16 cellular contexts compared by ENCODE assay signal in genomic region chr7:101486764-101487458, GRCh38.
DNase-seq lines count a peak whose midpoint lies in the region; ATAC-seq, FAIRE-seq and TF ChIP-seq lines count a peak whose summit lies in the region.
"Had no signal": no experiment of that assay in that cellular context is flagged by ENCODE, and none has a peak within 500 bp of the region (broad histone marks: within the 10 kb centered on the region; RNA-seq: fewer than 3 reads in every experiment).

No MANE protein-coding gene starts in this region.

- no peak overlapping the region for H2BK120ac ChIP-seq in IMR-90 (ENCODE audit: low read depth, low read length)

- FAIRE-seq in urothelium cell line (lab: Jason Lieb, UNC): no peak
- FAIRE-seq: D721Med had no signal

- BruUV-seq in IMR-90 (replicated peaks; lab: Mats Ljungman, UMichigan): no TSS peak

- no peak for TF ChIP-seq POLR2A in IMR-90 (IDR thresholded peaks at IDR 0.05; ENCODE audit: low read depth, low read length)

- dilution Hi-C loops in IMR-90 (cut with HindIII; ENCODE audit: low sequenced_read_pairs, unreplicated experiment): no loop called here

- H3K4me1 ChIP-seq in IMR-90 (ENCODE audit: control insufficient read depth, insufficient read depth, low read length): no peaks in the 10 kb centered on the region
- peaks cover 12% of the 10 kb centered on the region for H3K4me1 ChIP-seq in mesodermal cell (ENCODE audit: control insufficient read depth, insufficient read depth, low read length, poor library complexity, severe bottlenecking)
- no peaks in the 10 kb centered on the region for H3K4me1 ChIP-seq in foreskin keratinocyte
- H3K4me1 ChIP-seq: parathyroid adenoma had no signal

- no peak overlapping the region for H3K4me3 ChIP-seq in IMR-90 (ENCODE audit: insufficient read depth, low read depth, low read length)
- no peak overlapping the region for H3K4me3 ChIP-seq in mesodermal cell (ENCODE audit: extremely low read depth, insufficient read depth, low read length, poor library complexity, severe bottlenecking)

- no peaks in the 10 kb centered on the region for H3K9me1 ChIP-seq in IMR-90 (ENCODE audit: insufficient read depth, low read length)

- H3K27ac Mint-ChIP-seq in brain: peak overlapping the region in 3 of 5 experiments; percentile 63 to 81 (median 76)
- H3K27ac Mint-ChIP-seq: activated CD4-positive, alpha-beta memory T cell treated with anti-CD3 and anti-CD28 coated beads, Interleukin-2, amount 10 ng/mL, durations not matched to agents 7 days and 5 days; activated T-helper 1 cell treated with anti-CD3 and anti-CD28 coated beads, Interleukin-12 subunit alpha, Interleukin-12 subunit beta, Interleukin-2, Interleukin-4 antibody, amounts not matched to agents 30 ng/mL and 10 ng/mL and 1 ng/mL, durations not matched to agents 14 hours and 24 hours and 36 hours; B cell had no signal

- intact Hi-C loops in IMR-90 (cut with micrococcal nuclease): no loop called here

- peak overlapping the region in 1 of 5 experiments; percentile 32 for H3K4me3 Mint-ChIP-seq in brain
- H3K4me3 Mint-ChIP-seq: activated CD4-positive, alpha-beta memory T cell treated with anti-CD3 and anti-CD28 coated beads, Interleukin-2, amount 10 ng/mL, durations not matched to agents 7 days and 5 days; activated T-helper 1 cell treated with anti-CD3 and anti-CD28 coated beads, Interleukin-12 subunit alpha, Interleukin-12 subunit beta, Interleukin-2, Interleukin-4 antibody, amounts not matched to agents 30 ng/mL and 10 ng/mL and 1 ng/mL, durations not matched to agents 14 hours and 24 hours and 36 hours; B cell had no signal

- POLR2A ChIA-PET in IMR-90 (lab: Charles Lee; ENCODE audit: unreplicated experiment): no interaction called here

- no peak overlapping the region for H3K56ac ChIP-seq in IMR-90 (ENCODE audit: extremely low read depth, insufficient read depth, low read length)

- no peak overlapping the region for H2BK15ac ChIP-seq in IMR-90 (ENCODE audit: low read depth, low read length)

- no peak overlapping the region for H3K4me2 ChIP-seq in IMR-90 (ENCODE audit: low read depth, low read length)

- no peak overlapping the region for H3K14ac ChIP-seq in IMR-90 (replicated peaks; ENCODE audit: low read depth, low read length)

- no peaks in the 10 kb centered on the region for H3K36me3 Mint-ChIP-seq in brain

- no peak overlapping the region for H2BK5ac ChIP-seq in IMR-90 (ENCODE audit: low read depth, low read length, poor library complexity, severe bottlenecking)

- no peak overlapping the region for H3K4ac ChIP-seq in IMR-90 (ENCODE audit: low read depth, low read length)

- no peak overlapping the region for H2AK5ac ChIP-seq in IMR-90 (ENCODE audit: low read depth, low read length)

- DNase-seq in IMR-90: no peak
- peak; percentile 47 for DNase-seq in urothelium cell line (ENCODE audit: low spot score)
- DNase-seq in GDM1 (lab: John Stamatoyannopoulos, UW): no peak
- DNase-seq in NK-92 (lab: John Stamatoyannopoulos, UW; ENCODE audit: unreplicated experiment): no peak
- no peak for DNase-seq in foreskin keratinocyte
- DNase-seq: activated CD4-positive, alpha-beta memory T cell treated with anti-CD3 and anti-CD28 coated beads, Interleukin-2, amount 10 ng/mL, durations not matched to agents 7 days and 5 days; cerebellar nuclear complex; midbrain; NCI-H1694; NCI-H446 treated with DMSO at 0.1 percent for 48 hours had no signal

- H3K9me3 ChIP-seq in IMR-90 (ENCODE audit: control insufficient read depth, insufficient read depth, low read length) (no peaks in the 10 kb centered on the region), mesodermal cell (ENCODE audit: control insufficient read depth, low read length) (no peaks in the 10 kb centered on the region)

- no peaks in the 10 kb centered on the region for H3K79me1 ChIP-seq in IMR-90 (ENCODE audit: low read depth in 1 of 2, low read length in 2 of 2)

- H3K27me3 ChIP-seq in IMR-90 (ENCODE audit: control insufficient read depth, insufficient read depth, low read length) (peaks cover 32% of the 10 kb centered on the region), foreskin keratinocyte (peaks cover 17% of the 10 kb centered on the region)

- no peak overlapping the region for H2BK20ac ChIP-seq in IMR-90 (ENCODE audit: low read depth, low read length)

- ATAC-seq in IMR-90 (ENCODE audit: low read depth): no peak
- ATAC-seq in foreskin keratinocyte: no peak

- TF ChIP-seq CTCF in IMR-90 (conservative IDR thresholded peaks at IDR 0.05; ENCODE audit: low read depth, low read length) (no peak), brain (conservative IDR thresholded peaks at IDR 0.05) (no peak), foreskin keratinocyte (conservative IDR thresholded peaks at IDR 0.05) (no peak)

- no peak overlapping the region for H3K27ac ChIP-seq in IMR-90 (ENCODE audit: insufficient read depth, low read length)
- peak overlapping the region; percentile 80 for H3K27ac ChIP-seq in mesodermal cell (ENCODE audit: low read depth, low read length, severe bottlenecking)
- H3K27ac ChIP-seq in foreskin keratinocyte: no peak overlapping the region
- H3K27ac ChIP-seq: parathyroid adenoma had no signal

- H4K8ac ChIP-seq in IMR-90 (ENCODE audit: low read depth in 2 of 2, low read length in 2 of 2): no peak overlapping the region

- H3K9me3 Mint-ChIP-seq in brain: peaks cover 0 to 3% (median 0%) of the 10 kb centered on the region in 5 experiments
- H3K9me3 Mint-ChIP-seq: activated CD4-positive, alpha-beta memory T cell treated with anti-CD3 and anti-CD28 coated beads, Interleukin-2, amount 10 ng/mL, durations not matched to agents 7 days and 5 days; activated T-helper 1 cell treated with anti-CD3 and anti-CD28 coated beads, Interleukin-12 subunit alpha, Interleukin-12 subunit beta, Interleukin-2, Interleukin-4 antibody, amounts not matched to agents 30 ng/mL and 10 ng/mL and 1 ng/mL, durations not matched to agents 14 hours and 24 hours and 36 hours had no signal

- no peaks in the 10 kb centered on the region for H4K20me1 ChIP-seq in IMR-90 (ENCODE audit: insufficient read depth, low read length)

- H3K4me1 Mint-ChIP-seq in brain: peaks cover 17% of the 10 kb centered on the region
- H3K4me1 Mint-ChIP-seq: activated CD4-positive, alpha-beta memory T cell treated with anti-CD3 and anti-CD28 coated beads, Interleukin-2, amount 10 ng/mL, durations not matched to agents 7 days and 5 days; B cell had no signal

- 38% methylated on average over 10 of the region's 15 CpGs; no CpG with 5 or more reads in 1 of the 2 experiments for WGBS in IMR-90 (ENCODE audit: extremely low coverage in 2 of 2, insufficient read length in 1 of 2), 2 experiments
- 60 to 63% methylated on average over 11 to 12 of the region's 15 CpGs for WGBS in mesodermal cell (ENCODE audit: insufficient coverage in 2 of 2), 2 experiments

- CTCF ChIA-PET in IMR-90 (lab: Yijun Ruan, JAX): interaction anchor here (0.6 kb wide), 1 partner anchor 303 kb away, joined by 4 read pairs; no protein-coding TSS in a partner anchor

- H3K36me3 ChIP-seq in IMR-90 (ENCODE audit: control insufficient read depth, insufficient read depth, low read length): no peaks in the 10 kb centered on the region
- H3K36me3 ChIP-seq in mesodermal cell (ENCODE audit: control insufficient read depth, insufficient read depth, low read length): no peaks in the 10 kb centered on the region

- in situ Hi-C loops in IMR-90 (cut with MboI; ENCODE audit: low sequenced_read_pairs): no loop called here

- H3K18ac ChIP-seq in IMR-90 (ENCODE audit: low read depth, low read length): no peak overlapping the region

- H3K27me3 Mint-ChIP-seq in brain: no peaks in the 10 kb centered on the region
- H3K27me3 Mint-ChIP-seq: activated CD4-positive, alpha-beta memory T cell treated with anti-CD3 and anti-CD28 coated beads, Interleukin-2, amount 10 ng/mL, durations not matched to agents 7 days and 5 days had no signal

- H2AK9ac ChIP-seq in IMR-90 (replicated peaks; ENCODE audit: low read depth, low read length, poor library complexity): no peak overlapping the region

- H3K23ac ChIP-seq in IMR-90 (ENCODE audit: low read depth, low read length): no peak overlapping the region

- no peak for TF ChIP-seq RAD21 in IMR-90 (IDR thresholded peaks at IDR 0.05; ENCODE audit: low read length)

- no peak overlapping the region for H4K5ac ChIP-seq in IMR-90 (ENCODE audit: low read depth, low read length)

- no peak overlapping the region for H4K91ac ChIP-seq in IMR-90 (ENCODE audit: insufficient read depth, low read depth, low read length)

- H2AFZ ChIP-seq in IMR-90 (replicated peaks; ENCODE audit: low read length, poor library complexity): peak overlapping the region; percentile 63
- H2AFZ ChIP-seq: parathyroid adenoma had no signal

- no peak overlapping the region for H3K9ac ChIP-seq in IMR-90 (ENCODE audit: low read depth, low read length)
- H3K9ac ChIP-seq: parathyroid adenoma had no signal

TF ChIP-seq in IMR-90, 13 proteins besides CTCF, POLR2A, EP300 and RAD21 (continues in another document):
- TF ChIP-seq MXI1 (IDR thresholded peaks at IDR 0.05; ENCODE audit: borderline replicate concordance, low read depth, low read length) (no peak), CEBPB (IDR thresholded peaks at IDR 0.05; ENCODE audit: low read depth, low read length) (no peak), NFE2L2 (IDR thresholded peaks at IDR 0.05; ENCODE audit: low read depth, low read length) (no peak), CHD1 (IDR thresholded peaks at IDR 0.05; ENCODE audit: low read depth, low read length) (no peak), ELK1 (IDR thresholded peaks at IDR 0.05; ENCODE audit: borderline replicate concordance, low read depth, low read length) (no peak), RFX5 (IDR thresholded peaks at IDR 0.05; ENCODE audit: low read depth, low read length) (no peak), FOS (IDR thresholded peaks at IDR 0.05; ENCODE audit: low read depth, low read length) (no peak), MAZ (IDR thresholded peaks at IDR 0.05; ENCODE audit: borderline replicate concordance, low read depth, low read length) (no peak), BHLHE40 (IDR thresholded peaks at IDR 0.05; ENCODE audit: low read depth, low read length) (no peak), SMC3 (IDR thresholded peaks at IDR 0.05; ENCODE audit: low read depth, low read length) (no peak), MAFK (IDR thresholded peaks at IDR 0.05; ENCODE audit: low read depth, low read length) (no peak), RCOR1 (IDR thresholded peaks at IDR 0.05; ENCODE audit: insufficient replicate concordance, low read length) (no peak)
